Comparison of ENCODE assay signal across 1 cellular context in genomic region chr7:11207565-11207964, GRCh38.
TF ChIP-seq lines count a peak whose summit lies in the region.

No MANE protein-coding gene starts in this region.

TF ChIP-seq in SK-N-SH, 30 proteins besides CTCF, POLR2A, EP300 and RAD21 (continued from another document):
- TF ChIP-seq ZBTB33 (IDR thresholded peaks at IDR 0.05; ENCODE audit: borderline replicate concordance, low read depth) (no peak), JUND (IDR thresholded peaks at IDR 0.05) (no peak), ELF1 (IDR thresholded peaks at IDR 0.05) (no peak), GATA2 (CRISPR knock-in tag; IDR thresholded peaks at IDR 0.05) (no peak), MAX (IDR thresholded peaks at IDR 0.05; ENCODE audit: low read depth) (no peak), YY1 (IDR thresholded peaks at IDR 0.05; ENCODE audit: low read depth) (no peak)
TF ChIP-seq in SK-N-SH: peak in this region for 0.
